Comparison of ENCODE assay signal across 21 cellular contexts in genomic region chr3:168794427-168794826, GRCh38.
"Had no signal": no experiment of that assay in that cellular context is flagged by ENCODE, and none has a peak within 500 bp of the region (broad histone marks: within the 10 kb centered on the region; RNA-seq: fewer than 3 reads in every experiment).

No MANE protein-coding gene starts in this region.

- H3K4me2 ChIP-seq: smooth muscle cell had no signal

- H3K27ac ChIP-seq: body of pancreas, left lung, sigmoid colon, upper lobe of left lung had no signal

- H3K4me1 ChIP-seq: body of pancreas, left lung, sigmoid colon, upper lobe of left lung had no signal

- H3K36me3 ChIP-seq: left lung, sigmoid colon, upper lobe of left lung had no signal

- H3K27me3 ChIP-seq: body of pancreas, left lung, sigmoid colon, upper lobe of left lung had no signal

- H3K9me3 ChIP-seq: body of pancreas, left lung, sigmoid colon, upper lobe of left lung had no signal

- H3K4me3 ChIP-seq: body of pancreas, left lung, lung, sigmoid colon, smooth muscle cell, upper lobe of left lung had no signal

- DNase-seq: activated CD4-positive, alpha-beta T cell treated with anti-CD3 and anti-CD28 coated beads for 1 hour; activated gamma-delta T cell treated with Interleukin-2 at 50 U/mL for 16 hours; activated T-cell treated with anti-CD3 and anti-CD28 coated beads, Interleukin-2, amount 50 U/mL, for 1 hour; anterior cingulate cortex; body of pancreas; effector CD8-positive, alpha-beta T cell; foreskin melanocyte; glutamatergic neuron; hippocampal formation; kidney glomerular epithelial cell; left lung; naive thymus-derived CD4-positive, alpha-beta T cell; occipital lobe; posterior cingulate gyrus; retina; sigmoid colon; stimulated activated CD4-positive, alpha-beta T cell treated with anti-CD3 and anti-CD28 coated beads, Interleukin-4, amount 100 ng/mL, for 24 hours; stimulated activated naive CD8-positive, alpha-beta T cell treated with anti-CD3 and anti-CD28 coated beads, Interleukin-15, Interleukin-2, amounts not matched to agents 100 U/mL and 50 U/mL, for 24 hours; upper lobe of left lung had no signal
